In genomic region chr4:519885-520595, GRCh38 we compare ENCODE assay signal across 19 cellular contexts. TPM values are rescaled to one million over a fixed set of nuclear protein-coding genes. Genes with fewer than 3 reads are reported as not detected.
DNase-seq lines count a peak whose midpoint lies in the region; ATAC-seq, FAIRE-seq and TF ChIP-seq lines count a peak whose summit lies in the region.
"Had no signal": no experiment of that assay in that cellular context is flagged by ENCODE, and none has a peak within 500 bp of the region (broad histone marks: within the 10 kb centered on the region; RNA-seq: fewer than 3 reads in every experiment).

No MANE protein-coding gene starts in this region.

- no peak for TF ChIP-seq RAD21 in GM12878 (IDR thresholded peaks at IDR 0.05; ENCODE audit: insufficient read depth, low read depth, low read length)

- no peak for TF ChIP-seq EP300 in GM12878 (IDR thresholded peaks at IDR 0.05; ENCODE audit: borderline replicate concordance in 1 of 2, control insufficient read depth in 1 of 2, low read depth in 2 of 2, low read length in 2 of 2)

- SMC1A ChIA-PET in GM12878 (lab: Charles Lee; ENCODE audit: uncharacterized antibody, unreplicated experiment): no interaction called here

- no peak overlapping the region for H2BK5ac ChIP-seq in neuronal stem cell (ENCODE audit: low read length)

- H2BK12ac ChIP-seq in neuronal stem cell (ENCODE audit: low read length): no peak overlapping the region

- H3K4me2 ChIP-seq in GM12878 (ENCODE audit: control insufficient read depth, insufficient read depth) (no peak overlapping the region), neuronal stem cell (ENCODE audit: insufficient read depth, low read length, poor library complexity, severe bottlenecking) (no peak overlapping the region)

- no peaks in the 10 kb centered on the region for H3K79me2 ChIP-seq in GM12878 (ENCODE audit: control insufficient read depth, insufficient read depth, low read length)

- H3K27me3 ChIP-seq in GM12878 (replicated peaks in 1 of 2; ENCODE audit: control insufficient read depth in 2 of 2, insufficient read depth in 2 of 2, low read length in 1 of 2) (no peaks in the 10 kb centered on the region), esophagus (ENCODE audit: control insufficient read depth in 1 of 2, insufficient read depth in 2 of 2, low read length in 2 of 2) (no peaks in the 10 kb centered on the region), neuronal stem cell (ENCODE audit: control insufficient read depth in 3 of 3, insufficient read depth in 3 of 3, low read depth in 1 of 3, low read length in 3 of 3) (no peaks in the 10 kb centered on the region)
- H3K27me3 ChIP-seq: BE2C had no signal

- no peaks in the 10 kb centered on the region for H4K20me1 ChIP-seq in GM12878 (ENCODE audit: control insufficient read depth, insufficient read depth)

- intact Hi-C loops in GM12878 (cut with micrococcal nuclease; ENCODE audit: unreplicated experiment): no loop called here

- RAD21 ChIA-PET in GM12878 (lab: Charles Lee; ENCODE audit: unreplicated experiment): no interaction called here

- H3K4me1 ChIP-seq in GM12878 (ENCODE audit: control insufficient read depth, insufficient read depth, low read length) (no peaks in the 10 kb centered on the region), esophagus (ENCODE audit: control insufficient read depth in 2 of 2, insufficient read depth in 2 of 2, low read length in 1 of 2) (peaks cover 3 to 11% of the 10 kb centered on the region in 2 donors), neuronal stem cell (ENCODE audit: control insufficient read depth in 2 of 2, insufficient read depth in 1 of 2, low read depth in 1 of 2, low read length in 2 of 2) (no peaks in the 10 kb centered on the region)
- H3K4me1 ChIP-seq: BE2C had no signal

- ATAC-seq in GM12878: no peak
- ATAC-seq: SK-N-SH treated with all-trans-retinoic acid at 6 μM for 48 hours had no signal

- H2BK15ac ChIP-seq in neuronal stem cell (ENCODE audit: low read length): no peak overlapping the region

- no peak overlapping the region for H3K14ac ChIP-seq in neuronal stem cell (ENCODE audit: low read length)

- WGBS in GM12878 (ENCODE audit: insufficient coverage, insufficient replicate concordance, low lambda C conversion rate, missing lambda C conversion rate): 92% methylated on average over 18 of the region's 20 CpGs
- 57 to 71% methylated on average over 18 to 20 of the region's 20 CpGs for WGBS in esophagus, 2 donors
- no CpG with 5 or more reads among the region's 20 CpGs for WGBS in neuronal stem cell (ENCODE audit: extremely low coverage in 2 of 2, insufficient read length in 2 of 2, insufficient replicate concordance in 1 of 2), 2 donors

- no peak overlapping the region for H3K18ac ChIP-seq in neuronal stem cell (ENCODE audit: low read length)

- H3K9ac ChIP-seq in GM12878 (ENCODE audit: control insufficient read depth, insufficient read depth, low read length): no peak overlapping the region
- peak overlapping the region; percentile 12 for H3K9ac ChIP-seq in neuronal stem cell (ENCODE audit: low read depth, low read length, poor library complexity)

- H2BK120ac ChIP-seq in neuronal stem cell (ENCODE audit: low read depth, low read length): no peak overlapping the region

- H3K4me3 ChIP-seq in GM12878: no peak overlapping the region
- no peak overlapping the region for H3K4me3 ChIP-seq in esophagus (ENCODE audit: low read depth in 1 of 2, low read length in 2 of 2)
- H3K4me3 ChIP-seq in neuronal stem cell (ENCODE audit: low read length in 2 of 2): no peak overlapping the region

- no peak overlapping the region for H3K4ac ChIP-seq in neuronal stem cell (ENCODE audit: low read length)

- POLR2A ChIA-PET in RWPE1 (lab: Yijun Ruan, JAX; ENCODE audit: low non-redundant PET) (interaction anchor here (0.6 kb wide), 1 partner anchor 22 kb away, joined by 6 read pairs; no protein-coding TSS in a partner anchor), GM12878 (lab: Charles Lee) (no interaction called here)

- no TSS peak for BruUV-seq in GM12878 (replicated peaks; lab: Mats Ljungman, UMichigan)

- no peak for TF ChIP-seq CTCF in RWPE1 (conservative IDR thresholded peaks at IDR 0.05; ENCODE audit: low read depth)
- no peak for TF ChIP-seq CTCF in GM12878 (IDR thresholded peaks at IDR 0.05 in 2 of 3, conservative IDR thresholded peaks at IDR 0.05 in 1 of 3; ENCODE audit: control insufficient read depth in 2 of 3, extremely low read depth in 1 of 3, insufficient read depth in 1 of 3, low read depth in 3 of 3, low read length in 3 of 3)

- H2AK5ac ChIP-seq in neuronal stem cell (ENCODE audit: low read depth, low read length): no peak overlapping the region

- in situ Hi-C loops in GM12878 (cut with MboI): no loop called here

- no peak overlapping the region for H3K23ac ChIP-seq in neuronal stem cell (ENCODE audit: low read depth, low read length, poor library complexity)

- H4K91ac ChIP-seq in neuronal stem cell (ENCODE audit: low read depth, low read length, poor library complexity): no peak overlapping the region

- peak; percentile 50; the same call in 1 of the 2 replicates for TF ChIP-seq POLR2A in GM12878 (IDR thresholded peaks at IDR 0.05; ENCODE audit: low read depth, low read length)

- no peaks in the 10 kb centered on the region for H3K79me1 ChIP-seq in neuronal stem cell (ENCODE audit: low read depth, low read length)

- CTCF ChIA-PET in RWPE1 (lab: Yijun Ruan, JAX): no interaction called here
- CTCF ChIA-PET in GM12878 (lab: Yijun Ruan, JAX): no interaction called here

- H2AFZ ChIP-seq in GM12878 (ENCODE audit: control insufficient read depth, low read depth, low read length): no peak overlapping the region
- no peak overlapping the region for H2AFZ ChIP-seq in neuronal stem cell (ENCODE audit: low read length)

- peak overlapping the region; percentile 97 for H3K27ac ChIP-seq in RWPE1
- H3K27ac ChIP-seq in GM12878 (ENCODE audit: control insufficient read depth, insufficient read depth): no peak overlapping the region
- H3K27ac ChIP-seq in esophagus (ENCODE audit: low read depth in 2 of 2, low read length in 1 of 2): peak overlapping the region; percentile 64 to 74
- H3K27ac ChIP-seq in neuronal stem cell (replicated peaks; ENCODE audit: low read length): no peak overlapping the region

- FAIRE-seq in GM12878 (lab: Jason Lieb, UNC): no peak
- FAIRE-seq: D721Med, RCC 7860 had no signal

- H3K36me3 ChIP-seq in GM12878 (ENCODE audit: control insufficient read depth in 2 of 2, insufficient read depth in 2 of 2, low read length in 1 of 2): peaks cover 16 to 28% of the 10 kb centered on the region in 2 experiments; a peak in 3 of 4 replicates
- peaks cover 21 to 55% of the 10 kb centered on the region in 2 donors for H3K36me3 ChIP-seq in esophagus (ENCODE audit: control insufficient read depth in 2 of 2, insufficient read depth in 2 of 2, low read length in 1 of 2)
- H3K36me3 ChIP-seq in neuronal stem cell (replicated peaks in 1 of 2; ENCODE audit: control insufficient read depth in 2 of 2, insufficient read depth in 2 of 2, low read length in 2 of 2): peaks cover 42 to 89% of the 10 kb centered on the region in 2 donors

- no peak for DNase-seq in RWPE1 (ENCODE audit: low spot score)
- DNase-seq in GM12878 (ENCODE audit: low read depth, low spot score): no peak
- DNase-seq in neuronal stem cell (ENCODE audit: low spot score): no peak
- DNase-seq in NCI-H1105 (lab: John Stamatoyannopoulos, UW): no peak
- no peak for DNase-seq in SIG-M5 (lab: John Stamatoyannopoulos, UW)
- DNase-seq in iPS-NIHi7 (ENCODE audit: extremely low spot score): no peak
- DNase-seq: BE2C, Kasumi-1, NCI-H1417 treated with DMSO at 0.1 percent for 48 hours, NCI-H187 treated with DMSO at 0.1 percent for 48 hours, NCI-H2107, NCI-H446 treated with DMSO at 0.1 percent for 48 hours, NCI-H526 treated with DMSO at 0.1 percent for 48 hours, OCI-M1 had no signal

- H4K8ac ChIP-seq in neuronal stem cell (ENCODE audit: low read depth, low read length): no peak overlapping the region

- H3K9me3 ChIP-seq in GM12878 (replicated peaks; ENCODE audit: control insufficient read depth, insufficient read depth, low read length) (no peaks in the 10 kb centered on the region; the same call in 2 of the 3 replicates), esophagus (ENCODE audit: control insufficient read depth in 2 of 2, insufficient read depth in 1 of 2, low read depth in 1 of 2, low read length in 1 of 2) (peaks cover 0 to 1% of the 10 kb centered on the region in 2 donors), neuronal stem cell (replicated peaks in 1 of 2; ENCODE audit: control insufficient read depth in 2 of 2, insufficient read depth in 1 of 2, low read depth in 1 of 2, low read length in 2 of 2) (no peaks in the 10 kb centered on the region)
- H3K9me3 ChIP-seq: BE2C had no signal

RNA-seq across cellular contexts. Expression of gene PIGG, which starts 21.0 kb away (rescaled TPM):
- 231 and 241 TPM in 2 replicates for total RNA-seq in GM12878 (2013; cell fraction: nucleolus; rRNA removed)
- total RNA-seq in GM12878 (2014; rRNA removed) (33.2 and 34.9 TPM in 2 replicates), GM12878 (2014; rRNA removed; fragmentation: Illumina TruSeq; extraction: Trizol) (19.9 and 20.1 TPM in 2 replicates), GM12878 (2021) (36.1 and 38.4 TPM in 2 replicates)
- 15.9 TPM for polyA plus RNA-seq in GM12878 (2011; ENCODE audit: low read depth)
- polyA plus RNA-seq in GM12878 (2011; rRNA removed) (55.5 and 64.3 TPM in 2 replicates), GM12878 (2014; fragmentation: Illumina TruSeq; extraction: Trizol) (17.3 and 21.6 TPM in 2 replicates), GM12878 (2014; fragmentation: Nextera tagmentation; extraction: Ambion mirVana) (10 to 100 TPM in 1 of 2 experiments, 1 to 10 TPM in 1; 8.0 to 18.0 TPM), GM12878 (2014; rRNA removed) (36.4 and 38.2 TPM in 2 replicates), GM12878 (2016; fragmentation: Nextera tagmentation; extraction: Ambion mirVana) (10 to 100 TPM; 34.0 to 35.7 TPM), esophagus (10 to 100 TPM; 18.7 to 37.4 TPM)
- 35.8 and 42.9 TPM in 2 replicates for polyA plus RNA-seq in GM12878 (2011; cell fraction: cytosol; rRNA removed)
- polyA plus RNA-seq in GM12878 (2011; cell fraction: nucleus; rRNA removed): 328 and 344 TPM in 2 replicates
- 27.4 and 33.3 TPM in 2 replicates for polyA plus RNA-seq in GM12878 (2012)
- 51.7 and 76.2 TPM in 2 replicates for polyA minus RNA-seq in GM12878 (2011; rRNA and poly(A)+ RNA removed)
- polyA minus RNA-seq in GM12878 (2011; cell fraction: cytosol; rRNA and poly(A)+ RNA removed): 15.5 and 17.2 TPM in 2 replicates
- polyA minus RNA-seq in GM12878 (2011; cell fraction: nucleus; rRNA and poly(A)+ RNA removed): 89.5 and 142 TPM in 2 replicates
- polyA plus RNA-seq in neuronal stem cell (2013, experiment 1 of 2): 21.5 TPM
- 22.0 TPM for polyA plus RNA-seq in neuronal stem cell (2013, experiment 2 of 2)

RNA-seq across cellular contexts. Expression of gene ZNF721, which starts 21.1 kb away (rescaled TPM):
- total RNA-seq in GM12878 (2013; cell fraction: nucleolus; rRNA removed): 122 and 131 TPM in 2 replicates
- 21.1 and 31.4 TPM in 2 replicates for total RNA-seq in GM12878 (2014; rRNA removed)
- 31.5 and 32.4 TPM in 2 replicates for total RNA-seq in GM12878 (2014; rRNA removed; fragmentation: Illumina TruSeq; extraction: Trizol)
- total RNA-seq in GM12878 (2021): 19.0 and 21.6 TPM in 2 replicates
- 25.5 TPM for polyA plus RNA-seq in GM12878 (2011; ENCODE audit: low read depth)
- polyA plus RNA-seq in GM12878 (2011; rRNA removed): 23.0 and 34.1 TPM in 2 replicates
- 12.1 and 15.3 TPM in 2 replicates for polyA plus RNA-seq in GM12878 (2011; cell fraction: cytosol; rRNA removed)
- 18.8 and 24.2 TPM in 2 replicates for polyA plus RNA-seq in GM12878 (2011; cell fraction: nucleus; rRNA removed)
- 22.2 and 22.8 TPM in 2 replicates for polyA plus RNA-seq in GM12878 (2012)
- polyA plus RNA-seq in GM12878 (2014; fragmentation: Illumina TruSeq; extraction: Trizol): 27.8 and 38.2 TPM in 2 replicates
- 10 to 100 TPM; 23.0 to 29.5 TPM for polyA plus RNA-seq in GM12878 (2014; fragmentation: Nextera tagmentation; extraction: Ambion mirVana)
- polyA plus RNA-seq in GM12878 (2014; rRNA removed): 20.2 and 22.4 TPM in 2 replicates
- 10 to 100 TPM; 24.8 to 27.2 TPM for polyA plus RNA-seq in GM12878 (2016; fragmentation: Nextera tagmentation; extraction: Ambion mirVana)
- 21.3 and 21.6 TPM in 2 replicates for polyA minus RNA-seq in GM12878 (2011; rRNA and poly(A)+ RNA removed)
- polyA minus RNA-seq in GM12878 (2011; cell fraction: cytosol; rRNA and poly(A)+ RNA removed): 8.2 and 15.0 TPM in 2 replicates
- 21.6 and 28.1 TPM in 2 replicates for polyA minus RNA-seq in GM12878 (2011; cell fraction: nucleus; rRNA and poly(A)+ RNA removed)
- 1 to 10 TPM; 6.9 to 7.0 TPM for polyA plus RNA-seq in esophagus
- polyA plus RNA-seq in neuronal stem cell (2013, experiment 1 of 2): 25.8 TPM
- 28.1 TPM for polyA plus RNA-seq in neuronal stem cell (2013, experiment 2 of 2)

RNA-seq across cellular contexts. Expression of gene TMEM271, which starts 56.1 kb away (rescaled TPM):
- not detected in 2 replicates for total RNA-seq in GM12878 (2013; cell fraction: nucleolus; rRNA removed)
- total RNA-seq in GM12878 (2014; rRNA removed) (not detected in 2 replicates), GM12878 (2014; rRNA removed; fragmentation: Illumina TruSeq; extraction: Trizol) (not detected in 2 replicates), GM12878 (2021) (not detected in 2 replicates)
- polyA plus RNA-seq in GM12878 (2011; ENCODE audit: low read depth): not detected
- polyA plus RNA-seq in GM12878 (2011; rRNA removed) (not detected in 2 replicates), GM12878 (2014; fragmentation: Illumina TruSeq; extraction: Trizol) (not detected in 2 replicates), GM12878 (2014; fragmentation: Nextera tagmentation; extraction: Ambion mirVana) (not detected), GM12878 (2014; rRNA removed) (not detected in 2 replicates), GM12878 (2016; fragmentation: Nextera tagmentation; extraction: Ambion mirVana) (not detected), esophagus (under 1 TPM; 0.08 TPM)
- not detected in 2 replicates for polyA plus RNA-seq in GM12878 (2011; cell fraction: cytosol; rRNA removed)
- not detected in 2 replicates for polyA plus RNA-seq in GM12878 (2011; cell fraction: nucleus; rRNA removed)
- polyA plus RNA-seq in GM12878 (2012): not detected in 2 replicates
- not detected in 2 replicates for polyA minus RNA-seq in GM12878 (2011; rRNA and poly(A)+ RNA removed)
- polyA minus RNA-seq in GM12878 (2011; cell fraction: cytosol; rRNA and poly(A)+ RNA removed): not detected in 2 replicates
- polyA minus RNA-seq in GM12878 (2011; cell fraction: nucleus; rRNA and poly(A)+ RNA removed): not detected in 2 replicates
- not detected for polyA plus RNA-seq in neuronal stem cell (2013, experiment 1 of 2)
- not detected for polyA plus RNA-seq in neuronal stem cell (2013, experiment 2 of 2)
- total RNA-seq: MCF 10A had no signal

Comparison
In these comparisons a context has a peak if more than half of its experiments do, and no peak if none do; other contexts are left out.
1. H3K27ac ChIP-seq: peak in RWPE1 (single experiment) and esophagus (2 of 2); none in GM12878 (single experiment) and neuronal stem cell (single experiment).